28 cellular contexts compared by ENCODE assay signal in the genomic region with DNA sequence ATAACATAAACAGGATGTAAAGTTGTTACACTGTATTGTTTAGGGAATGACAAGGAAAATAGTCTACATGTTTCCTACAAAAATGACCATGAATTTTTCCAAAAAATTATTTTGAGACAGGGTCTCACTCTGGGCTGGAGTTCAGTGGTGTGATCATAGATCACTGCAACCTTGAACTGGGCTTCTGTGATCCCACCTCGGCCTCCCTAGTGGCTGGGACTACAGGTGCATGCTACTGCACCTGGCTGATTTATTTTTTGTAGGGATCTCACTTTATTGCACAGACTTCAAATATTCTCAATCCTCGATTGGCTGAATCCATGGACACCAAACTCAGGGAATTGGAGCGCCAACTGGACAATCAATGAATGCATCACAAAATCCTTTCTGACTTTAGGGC. TPM values are rescaled to one million over a fixed set of nuclear protein-coding genes. Genes with fewer than 3 reads are reported as not detected.
DNase-seq lines count a peak whose midpoint lies in the region; ATAC-seq, FAIRE-seq and TF ChIP-seq lines count a peak whose summit lies in the region.
"Had no signal": no experiment of that assay in that cellular context is flagged by ENCODE, and none has a peak within 500 bp of the region (broad histone marks: within the 10 kb centered on the region; RNA-seq: fewer than 3 reads in every experiment).

No MANE protein-coding gene starts in this region.

- no peaks in the 10 kb centered on the region for H3K27me3 ChIP-seq in SK-N-SH (ENCODE audit: insufficient read depth)
- no peaks in the 10 kb centered on the region for H3K27me3 ChIP-seq in MM.1S (replicated peaks; ENCODE audit: insufficient read depth, low read length)
- no peaks in the 10 kb centered on the region for H3K27me3 ChIP-seq in K562 (ENCODE audit: control insufficient read depth in 2 of 2, insufficient read depth in 2 of 2, low read length in 2 of 2)
- H3K27me3 ChIP-seq: MG63 had no signal

- H3K36me3 ChIP-seq in SK-N-SH (replicated peaks in 1 of 2; ENCODE audit: control insufficient read depth in 1 of 2, insufficient read depth in 2 of 2, low read length in 1 of 2) (peaks cover 44 to 67% of the 10 kb centered on the region in 2 experiments), MM.1S (replicated peaks; ENCODE audit: insufficient read depth, low read length) (peaks cover 21% of the 10 kb centered on the region), K562 (ENCODE audit: control insufficient read depth, insufficient read depth, low read length) (peaks cover 56% of the 10 kb centered on the region)

- intact Hi-C loops in Calu3 (cut with micrococcal nuclease; ENCODE audit: unreplicated experiment) (loop anchor here (10.0 kb wide), 1 partner anchor 95 kb away; no protein-coding TSS in a partner anchor), K562 (cut with micrococcal nuclease) (no loop called here)

- H3K9me3 ChIP-seq in SK-N-SH (no peaks in the 10 kb centered on the region), MM.1S (replicated peaks; ENCODE audit: insufficient read depth, low read length) (no peaks in the 10 kb centered on the region), K562 (replicated peaks; ENCODE audit: control insufficient read depth, insufficient read depth, low read depth, low read length) (no peaks in the 10 kb centered on the region)
- H3K9me3 ChIP-seq: MG63 had no signal

- no peak for FAIRE-seq in K562 (lab: Jason Lieb, UNC)
- FAIRE-seq: GM12892, GM19239, H1, RCC 7860 had no signal

- no peaks in the 10 kb centered on the region for H3K9me3 Mint-ChIP-seq in Calu3 (ENCODE audit: low read depth, unreplicated experiment)
- no peaks in the 10 kb centered on the region for H3K9me3 Mint-ChIP-seq in activated CD4-positive, alpha-beta memory T cell treated with anti-CD3 and anti-CD28 coated beads, Interleukin-2, amount 10 ng/mL, durations not matched to agents 7 days and 5 days

- POLR2A ChIA-PET in SK-N-SH (lab: Yijun Ruan, JAX), result no interaction called here
- POLR2A ChIA-PET in K562 (lab: Yijun Ruan, JAX), result interaction anchor here (0.6 to 1.0 kb wide), 2 partner anchors 26 to 77 kb away, joined by 3 to 4 read pairs; no protein-coding TSS in a partner anchor
- POLR2A ChIA-PET in activated CD4-positive, alpha-beta memory T cell treated with anti-CD3 and anti-CD28 coated beads, Interleukin-2, amount 10 ng/mL, durations not matched to agents 7 days and 5 days (lab: Charles Lee), result no interaction called here

- H3K9me2 ChIP-seq in SK-N-SH (no peaks in the 10 kb centered on the region), MM.1S (replicated peaks; ENCODE audit: insufficient read depth, low read length) (no peaks in the 10 kb centered on the region)

- no peaks in the 10 kb centered on the region for H3K4me1 Mint-ChIP-seq in Calu3 (ENCODE audit: low read depth, unreplicated experiment)
- H3K4me1 Mint-ChIP-seq in activated CD4-positive, alpha-beta memory T cell treated with anti-CD3 and anti-CD28 coated beads, Interleukin-2, amount 10 ng/mL, durations not matched to agents 7 days and 5 days, result peaks cover 17% of the 10 kb centered on the region

- H3K4me1 ChIP-seq in SK-N-SH (ENCODE audit: control insufficient read depth in 1 of 2, insufficient read depth in 2 of 2, low read depth in 1 of 2, low read length in 1 of 2) (peaks cover 0 to 7% of the 10 kb centered on the region in 2 experiments; a peak in 2 of 4 replicates), MM.1S (ENCODE audit: low read length) (peaks cover 6% of the 10 kb centered on the region; the same call in 1 of the 2 replicates), K562 (replicated peaks in 1 of 2; ENCODE audit: control insufficient read depth in 2 of 2, insufficient read depth in 2 of 2, low read length in 2 of 2) (peaks cover 2 to 7% of the 10 kb centered on the region in 2 experiments; a peak in 4 of 5 replicates)

- CTCF ChIA-PET in SK-N-SH (lab: Yijun Ruan, JAX) (interaction anchor here (1.1 to 2.1 kb wide), 3 partner anchors 20 to 26 kb away, joined by 3 to 8 read pairs (median 3); no protein-coding TSS in a partner anchor), Calu3 (lab: Charles Lee) (no interaction called here), K562 (lab: Yijun Ruan, JAX; ENCODE audit: low intra/inter-chr PET ratio) (no interaction called here)
- CTCF ChIA-PET in activated CD4-positive, alpha-beta memory T cell treated with anti-CD3 and anti-CD28 coated beads, Interleukin-2, amount 10 ng/mL, durations not matched to agents 7 days and 5 days (lab: Charles Lee), result interaction anchor here (0.7 kb wide), 1 partner anchor 9 kb away, joined by 3 read pairs; no protein-coding TSS in a partner anchor

- no peaks in the 10 kb centered on the region for H3K9me1 ChIP-seq in K562 (ENCODE audit: control insufficient read depth, insufficient read depth, low read length)

- no TSS peak for BruUV-seq in Calu3 (replicated peaks; lab: Mats Ljungman, UMichigan)
- BruUV-seq in K562 (replicated peaks; lab: Mats Ljungman, UMichigan), result no TSS peak

- H3K36me3 Mint-ChIP-seq in Calu3 (ENCODE audit: insufficient read depth, unreplicated experiment), result peaks cover 81% of the 10 kb centered on the region
- peaks cover 47% of the 10 kb centered on the region for H3K36me3 Mint-ChIP-seq in activated CD4-positive, alpha-beta memory T cell treated with anti-CD3 and anti-CD28 coated beads, Interleukin-2, amount 10 ng/mL, durations not matched to agents 7 days and 5 days (ENCODE audit: low read depth)

- TF ChIP-seq EP300 in SK-N-SH (IDR thresholded peaks at IDR 0.05; ENCODE audit: borderline replicate concordance in 1 of 2, low read depth in 1 of 2, low read length in 1 of 2) (no peak), K562 (IDR thresholded peaks at IDR 0.05; ENCODE audit: low read length) (no peak)

- no peak overlapping the region for H3K9ac ChIP-seq in SK-N-SH
- no peak overlapping the region for H3K9ac ChIP-seq in MM.1S (ENCODE audit: low read length)
- no peak overlapping the region for H3K9ac ChIP-seq in K562 (ENCODE audit: insufficient read depth in 1 of 2, low read depth in 2 of 2, low read length in 2 of 2)

- H3K79me2 ChIP-seq in SK-N-SH (ENCODE audit: insufficient read depth) (peaks cover 24% of the 10 kb centered on the region), MM.1S (ENCODE audit: low read length) (peaks cover 26% of the 10 kb centered on the region), K562 (ENCODE audit: control insufficient read depth, insufficient read depth, low read length) (peaks cover 23% of the 10 kb centered on the region)

- 95% methylated on average over 3 of the region's 3 CpGs for WGBS in SK-N-SH (ENCODE audit: low lambda C conversion rate)
- 91% methylated on average over 3 of the region's 3 CpGs for whole genome bisulfite sequencing in K562 (ENCODE audit: insufficient coverage, low coverage, missing lambda C conversion rate)

- ATAC-seq in SK-N-SH treated with all-trans-retinoic acid at 6 μM for 48 hours (no peak), K562 (peak; percentile 64)

- peaks cover 58% of the 10 kb centered on the region for H3F3A ChIP-seq in SK-N-SH (replicated peaks; ENCODE audit: insufficient read depth)
- peaks cover 31% of the 10 kb centered on the region for H3F3A ChIP-seq in MM.1S (ENCODE audit: insufficient read depth, low read length)

- peak overlapping the region; percentile 77 for H3K27ac Mint-ChIP-seq in Calu3 (ENCODE audit: unreplicated experiment)
- no peak overlapping the region for H3K27ac Mint-ChIP-seq in activated CD4-positive, alpha-beta memory T cell treated with anti-CD3 and anti-CD28 coated beads, Interleukin-2, amount 10 ng/mL, durations not matched to agents 7 days and 5 days

- H3K4me3 ChIP-seq in SK-N-SH (ENCODE audit: low read depth in 2 of 2, low read length in 1 of 2), result no peak overlapping the region
- no peak overlapping the region for H3K4me3 ChIP-seq in MM.1S (ENCODE audit: low read length)
- no peak overlapping the region for H3K4me3 ChIP-seq in K562
- H3K4me3 ChIP-seq: MG63 had no signal

- no peak for DNase-seq in SK-N-SH
- DNase-seq in Calu3, result no peak
- DNase-seq in MM.1S, result no peak
- no peak for DNase-seq in K562 (ENCODE audit: extremely low read depth in 1 of 4, low spot score in 3 of 4)
- DNase-seq in NCI-H2171 treated with DMSO at 0.1 percent for 48 hours (lab: John Stamatoyannopoulos, UW), result no peak
- DNase-seq in stimulated activated CD4-positive, alpha-beta T cell treated with anti-CD3 and anti-CD28 coated beads, Interleukin-15, amount 100 ng/mL, for 24 hours, result no peak
- DNase-seq in activated CD4-positive, alpha-beta memory T cell treated with anti-CD3 and anti-CD28 coated beads, Interleukin-2, amount 10 ng/mL, durations not matched to agents 7 days and 5 days, result no peak
- DNase-seq: DMS79 treated with DMSO at 0.1 percent for 48 hours; MG63; NCI-H1092; NCI-H1436; NCI-H187 treated with DMSO at 0.1 percent for 48 hours; NCI-H2107; NCI-H69; NK-92 treated with Interleukin-12 subunit alpha and Interleukin-12 subunit beta, amount 100 ng/mL, for 24 hours; Right ventricle myocardium superior; SW 1271 had no signal

- no peak for TF ChIP-seq RAD21 in SK-N-SH (IDR thresholded peaks at IDR 0.05; ENCODE audit: low read length)
- no peak for TF ChIP-seq RAD21 in K562 (CRISPR knock-in tag; conservative IDR thresholded peaks at IDR 0.05 in 1 of 2, IDR thresholded peaks at IDR 0.05 in 1 of 2)

- H3K27me3 Mint-ChIP-seq in Calu3 (ENCODE audit: unreplicated experiment), result no peaks in the 10 kb centered on the region
- no peaks in the 10 kb centered on the region for H3K27me3 Mint-ChIP-seq in activated CD4-positive, alpha-beta memory T cell treated with anti-CD3 and anti-CD28 coated beads, Interleukin-2, amount 10 ng/mL, durations not matched to agents 7 days and 5 days

- TF ChIP-seq CTCF in SK-N-SH (IDR thresholded peaks at IDR 0.05) (no peak), Calu3 (IDR thresholded peaks at IDR 0.05; ENCODE audit: unreplicated experiment) (no peak), MM.1S (IDR thresholded peaks at IDR 0.05; ENCODE audit: low read length) (0 out of 2 replicates have a peak, but pooled peaks have one; percentile 5), K562 (IDR thresholded peaks at IDR 0.05 in 2 of 3, conservative IDR thresholded peaks at IDR 0.05 in 1 of 3; ENCODE audit: insufficient read depth in 2 of 3, low read depth in 1 of 3, low read length in 3 of 3) (no peak)

- H2AFZ ChIP-seq in SK-N-SH (ENCODE audit: low read depth) (no peak overlapping the region), MM.1S (ENCODE audit: low read length) (no peak overlapping the region), K562 (ENCODE audit: low read depth, low read length) (no peak overlapping the region)

- H3K4me2 ChIP-seq in SK-N-SH, result no peak overlapping the region
- H3K4me2 ChIP-seq in MM.1S (ENCODE audit: low read depth, low read length), result no peak overlapping the region
- H3K4me2 ChIP-seq in K562 (ENCODE audit: insufficient read depth, low read length), result no peak overlapping the region

- H3K27ac ChIP-seq in SK-N-SH (ENCODE audit: low read depth in 2 of 2, low read length in 1 of 2) (no peak overlapping the region), MM.1S (ENCODE audit: low read length) (no peak overlapping the region), K562 (ENCODE audit: extremely low read depth, low read depth, low read length) (no peak overlapping the region)
- H3K27ac ChIP-seq: C4-2B had no signal

- H4K20me1 ChIP-seq in SK-N-SH (ENCODE audit: insufficient read depth), result peaks cover 29% of the 10 kb centered on the region
- H4K20me1 ChIP-seq in MM.1S (ENCODE audit: insufficient read depth, low read length), result no peaks in the 10 kb centered on the region
- peaks cover 8% of the 10 kb centered on the region; the same call in 1 of the 2 replicates for H4K20me1 ChIP-seq in K562 (replicated peaks; ENCODE audit: control insufficient read depth, insufficient read depth, low read length)

- in situ Hi-C loops in K562 (cut with MboI), result no loop called here

- TF ChIP-seq POLR2A in K562 (conservative IDR thresholded peaks at IDR 0.05), result no peak; the same call in 1 of the 2 replicates

- no peak overlapping the region for H3K4me3 Mint-ChIP-seq in Calu3 (ENCODE audit: low read depth, unreplicated experiment)
- H3K4me3 Mint-ChIP-seq in activated CD4-positive, alpha-beta memory T cell treated with anti-CD3 and anti-CD28 coated beads, Interleukin-2, amount 10 ng/mL, durations not matched to agents 7 days and 5 days, result no peak overlapping the region

RNA-seq across cellular contexts. Expression of a gene that starts 6.6 kb away (rescaled TPM):
- polyA plus RNA-seq in SK-N-SH (2012; rRNA removed) (500 and 624 TPM in 2 replicates), K562 (2011; rRNA removed) (869 and 914 TPM in 2 replicates), K562 (2014; fragmentation: Illumina TruSeq; extraction: Trizol) (418 and 687 TPM in 2 replicates), K562 (2014; fragmentation: Nextera tagmentation; extraction: Ambion mirVana) (100 to 1,000 TPM; 145 to 350 TPM), K562 (2014; rRNA removed) (1,035 and 1,044 TPM in 2 replicates)
- 487 and 543 TPM in 2 replicates for polyA plus RNA-seq in SK-N-SH (2012; cell fraction: cytosol; rRNA removed)
- polyA plus RNA-seq in SK-N-SH (2012; cell fraction: nucleus; rRNA removed), result 218 and 286 TPM in 2 replicates
- total RNA-seq in Calu3 (2022) (673 and 699 TPM in 2 replicates), K562 (2014; rRNA removed) (866 and 1,072 TPM in 2 replicates), K562 (2014; rRNA removed; fragmentation: Illumina TruSeq; extraction: Trizol) (572 and 585 TPM in 2 replicates), K562 (2015; rRNA removed; fragmentation: Illumina TruSeq; extraction: Trizol) (648 and 717 TPM in 2 replicates), K562 (2021) (944 and 976 TPM in 2 replicates)
- 58.0 and 66.6 TPM in 2 replicates for total RNA-seq in K562 (2011; cell fraction: chromatin; rRNA removed; ENCODE audit: low replicate concordance)
- total RNA-seq in K562 (2011; cell fraction: nucleolus; rRNA removed), result 171 and 173 TPM in 2 replicates
- total RNA-seq in K562 (2011; cell fraction: nucleoplasm; rRNA removed), result 125 and 154 TPM in 2 replicates
- polyA plus RNA-seq in K562 (2011; cell fraction: cytosol; rRNA removed), result 987 and 1,673 TPM in 2 replicates
- polyA plus RNA-seq in K562 (2011; cell fraction: nucleus; rRNA removed), result 280 and 314 TPM in 2 replicates
- polyA plus RNA-seq in K562 (2012), result 801 and 1,215 TPM in 2 replicates
- polyA minus RNA-seq in K562 (2011; rRNA and poly(A)+ RNA removed), result 194 and 225 TPM in 2 replicates
- polyA minus RNA-seq in K562 (2011; cell fraction: cytosol; rRNA and poly(A)+ RNA removed), result 302 and 416 TPM in 2 replicates
- 66.8 and 109 TPM in 2 replicates for polyA minus RNA-seq in K562 (2011; cell fraction: nucleus; rRNA and poly(A)+ RNA removed)
- 100 to 1,000 TPM; 482 to 505 TPM for total RNA-seq in activated CD4-positive, alpha-beta memory T cell treated with anti-CD3 and anti-CD28 coated beads, Interleukin-2, amount 10 ng/mL, durations not matched to agents 7 days and 5 days

RNA-seq across cellular contexts. Expression of a gene that starts 6.9 kb away (rescaled TPM):
- 0.91 and 2.5 TPM in 2 replicates for polyA plus RNA-seq in SK-N-SH (2012; rRNA removed)
- polyA plus RNA-seq in SK-N-SH (2012; cell fraction: cytosol; rRNA removed), result 0.46 and 0.75 TPM in 2 replicates
- polyA plus RNA-seq in SK-N-SH (2012; cell fraction: nucleus; rRNA removed), result 6.1 and 7.6 TPM in 2 replicates
- total RNA-seq in Calu3 (2022), result 1.1 and 2.6 TPM in 2 replicates
- total RNA-seq in K562 (2011; cell fraction: chromatin; rRNA removed; ENCODE audit: low replicate concordance), result 5.2 and 12.2 TPM in 2 replicates
- 5.0 and 5.3 TPM in 2 replicates for total RNA-seq in K562 (2011; cell fraction: nucleolus; rRNA removed)
- total RNA-seq in K562 (2011; cell fraction: nucleoplasm; rRNA removed), result 5.3 and 5.5 TPM in 2 replicates
- 0.73 and 0.82 TPM in 2 replicates for total RNA-seq in K562 (2014; rRNA removed)
- total RNA-seq in K562 (2014; rRNA removed; fragmentation: Illumina TruSeq; extraction: Trizol), result 0.13 and 0.47 TPM in 2 replicates
- 0.53 and 0.83 TPM in 2 replicates for total RNA-seq in K562 (2015; rRNA removed; fragmentation: Illumina TruSeq; extraction: Trizol)
- 0.29 and 0.40 TPM in 2 replicates for total RNA-seq in K562 (2021)
- 0.78 and 1.9 TPM in 2 replicates for polyA plus RNA-seq in K562 (2011; rRNA removed)
- 0.28 and 0.40 TPM in 2 replicates for polyA plus RNA-seq in K562 (2011; cell fraction: cytosol; rRNA removed)
- 2.6 and 4.9 TPM in 2 replicates for polyA plus RNA-seq in K562 (2011; cell fraction: nucleus; rRNA removed)
- 0.70 and 1.3 TPM in 2 replicates for polyA plus RNA-seq in K562 (2012)
- 0.46 and 0.69 TPM in 2 replicates for polyA plus RNA-seq in K562 (2014; fragmentation: Illumina TruSeq; extraction: Trizol)
- under 1 TPM; 0.10 to 0.11 TPM for polyA plus RNA-seq in K562 (2014; fragmentation: Nextera tagmentation; extraction: Ambion mirVana)
- polyA plus RNA-seq in K562 (2014; rRNA removed), result 0.27 and 0.45 TPM in 2 replicates
- polyA minus RNA-seq in K562 (2011; rRNA and poly(A)+ RNA removed), result 0.98 and 1.3 TPM in 2 replicates
- polyA minus RNA-seq in K562 (2011; cell fraction: cytosol; rRNA and poly(A)+ RNA removed), result not detected in 2 replicates
- 1.8 and 2.1 TPM in 2 replicates for polyA minus RNA-seq in K562 (2011; cell fraction: nucleus; rRNA and poly(A)+ RNA removed)
- 1 to 10 TPM; 1.5 to 2.2 TPM for total RNA-seq in activated CD4-positive, alpha-beta memory T cell treated with anti-CD3 and anti-CD28 coated beads, Interleukin-2, amount 10 ng/mL, durations not matched to agents 7 days and 5 days
- total RNA-seq: NCI-H460 had no signal

RNA-seq across cellular contexts. Expression of a gene that starts 16.6 kb away (rescaled TPM):
- polyA plus RNA-seq in SK-N-SH (2012; rRNA removed) (not detected in 2 replicates), K562 (2011; rRNA removed) (not detected in 2 replicates), K562 (2014; fragmentation: Illumina TruSeq; extraction: Trizol) (not detected in 2 replicates), K562 (2014; fragmentation: Nextera tagmentation; extraction: Ambion mirVana) (not detected), K562 (2014; rRNA removed) (not detected in 2 replicates)
- polyA plus RNA-seq in SK-N-SH (2012; cell fraction: cytosol; rRNA removed), result not detected in 2 replicates
- polyA plus RNA-seq in SK-N-SH (2012; cell fraction: nucleus; rRNA removed), result not detected in 2 replicates
- total RNA-seq in Calu3 (2022) (not detected in 2 replicates), K562 (2014; rRNA removed) (not detected in 2 replicates), K562 (2014; rRNA removed; fragmentation: Illumina TruSeq; extraction: Trizol) (not detected in 2 replicates), K562 (2015; rRNA removed; fragmentation: Illumina TruSeq; extraction: Trizol) (not detected in 2 replicates), K562 (2021) (not detected in 2 replicates)
- total RNA-seq in K562 (2011; cell fraction: chromatin; rRNA removed; ENCODE audit: low replicate concordance), result not detected in 2 replicates
- not detected in 2 replicates for total RNA-seq in K562 (2011; cell fraction: nucleolus; rRNA removed)
- not detected in 2 replicates for total RNA-seq in K562 (2011; cell fraction: nucleoplasm; rRNA removed)
- polyA plus RNA-seq in K562 (2011; cell fraction: cytosol; rRNA removed), result not detected in 2 replicates
- polyA plus RNA-seq in K562 (2011; cell fraction: nucleus; rRNA removed), result not detected in 2 replicates
- polyA plus RNA-seq in K562 (2012), result not detected in 2 replicates
- not detected in 2 replicates for polyA minus RNA-seq in K562 (2011; rRNA and poly(A)+ RNA removed)
- not detected in 2 replicates for polyA minus RNA-seq in K562 (2011; cell fraction: cytosol; rRNA and poly(A)+ RNA removed)
- not detected in 2 replicates for polyA minus RNA-seq in K562 (2011; cell fraction: nucleus; rRNA and poly(A)+ RNA removed)
- not detected for total RNA-seq in activated CD4-positive, alpha-beta memory T cell treated with anti-CD3 and anti-CD28 coated beads, Interleukin-2, amount 10 ng/mL, durations not matched to agents 7 days and 5 days
- total RNA-seq: A172, H1, LHCN-M2, NCI-H460, OCI-LY7, Right ventricle myocardium superior, SK-MEL-5 had no signal
- polyA plus RNA-seq: H1 had no signal

RNA-seq across cellular contexts. Expression of a gene that starts 35.6 kb away (rescaled TPM):
- polyA plus RNA-seq in SK-N-SH (2012; rRNA removed) (130 and 162 TPM in 2 replicates), K562 (2011; rRNA removed) (92.5 and 101 TPM in 2 replicates), K562 (2014; fragmentation: Illumina TruSeq; extraction: Trizol) (108 and 113 TPM in 2 replicates), K562 (2014; fragmentation: Nextera tagmentation; extraction: Ambion mirVana) (10 to 100 TPM; 39.0 to 60.3 TPM), K562 (2014; rRNA removed) (73.8 and 86.3 TPM in 2 replicates)
- polyA plus RNA-seq in SK-N-SH (2012; cell fraction: cytosol; rRNA removed), result 82.7 and 115 TPM in 2 replicates
- polyA plus RNA-seq in SK-N-SH (2012; cell fraction: nucleus; rRNA removed), result 182 and 258 TPM in 2 replicates
- total RNA-seq in Calu3 (2022) (226 and 255 TPM in 2 replicates), K562 (2014; rRNA removed) (65.3 and 72.0 TPM in 2 replicates), K562 (2014; rRNA removed; fragmentation: Illumina TruSeq; extraction: Trizol) (67.7 and 74.7 TPM in 2 replicates), K562 (2015; rRNA removed; fragmentation: Illumina TruSeq; extraction: Trizol) (62.1 and 63.0 TPM in 2 replicates), K562 (2021) (90.0 and 96.9 TPM in 2 replicates)
- 271 and 347 TPM in 2 replicates for total RNA-seq in K562 (2011; cell fraction: chromatin; rRNA removed; ENCODE audit: low replicate concordance)
- 246 and 285 TPM in 2 replicates for total RNA-seq in K562 (2011; cell fraction: nucleolus; rRNA removed)
- total RNA-seq in K562 (2011; cell fraction: nucleoplasm; rRNA removed), result 271 and 311 TPM in 2 replicates
- 82.4 and 87.7 TPM in 2 replicates for polyA plus RNA-seq in K562 (2011; cell fraction: cytosol; rRNA removed)
- 249 and 266 TPM in 2 replicates for polyA plus RNA-seq in K562 (2011; cell fraction: nucleus; rRNA removed)
- polyA plus RNA-seq in K562 (2012), result 89.2 and 130 TPM in 2 replicates
- 67.1 and 69.3 TPM in 2 replicates for polyA minus RNA-seq in K562 (2011; rRNA and poly(A)+ RNA removed)
- 46.0 and 54.4 TPM in 2 replicates for polyA minus RNA-seq in K562 (2011; cell fraction: cytosol; rRNA and poly(A)+ RNA removed)
- polyA minus RNA-seq in K562 (2011; cell fraction: nucleus; rRNA and poly(A)+ RNA removed), result 52.2 and 77.6 TPM in 2 replicates
- 100 to 1,000 TPM; 118 to 119 TPM for total RNA-seq in activated CD4-positive, alpha-beta memory T cell treated with anti-CD3 and anti-CD28 coated beads, Interleukin-2, amount 10 ng/mL, durations not matched to agents 7 days and 5 days

RNA-seq across cellular contexts. Expression of a gene that starts 48.1 kb away (rescaled TPM):
- polyA plus RNA-seq in SK-N-SH (2012; rRNA removed) (221 and 345 TPM in 2 replicates), K562 (2011; rRNA removed) (586 and 708 TPM in 2 replicates), K562 (2014; fragmentation: Illumina TruSeq; extraction: Trizol) (353 and 373 TPM in 2 replicates), K562 (2014; fragmentation: Nextera tagmentation; extraction: Ambion mirVana) (100 to 1,000 TPM; 244 to 314 TPM), K562 (2014; rRNA removed) (404 and 419 TPM in 2 replicates)
- 338 and 380 TPM in 2 replicates for polyA plus RNA-seq in SK-N-SH (2012; cell fraction: cytosol; rRNA removed)
- 175 and 324 TPM in 2 replicates for polyA plus RNA-seq in SK-N-SH (2012; cell fraction: nucleus; rRNA removed)
- total RNA-seq in Calu3 (2022) (416 and 421 TPM in 2 replicates), K562 (2014; rRNA removed) (387 and 445 TPM in 2 replicates), K562 (2014; rRNA removed; fragmentation: Illumina TruSeq; extraction: Trizol) (541 and 575 TPM in 2 replicates), K562 (2015; rRNA removed; fragmentation: Illumina TruSeq; extraction: Trizol) (437 and 481 TPM in 2 replicates), K562 (2021) (302 and 312 TPM in 2 replicates)
- total RNA-seq in K562 (2011; cell fraction: chromatin; rRNA removed; ENCODE audit: low replicate concordance), result 141 and 298 TPM in 2 replicates
- total RNA-seq in K562 (2011; cell fraction: nucleolus; rRNA removed), result 83.9 and 89.7 TPM in 2 replicates
- 151 and 179 TPM in 2 replicates for total RNA-seq in K562 (2011; cell fraction: nucleoplasm; rRNA removed)
- 195 and 223 TPM in 2 replicates for polyA plus RNA-seq in K562 (2011; cell fraction: cytosol; rRNA removed)
- 185 and 288 TPM in 2 replicates for polyA plus RNA-seq in K562 (2011; cell fraction: nucleus; rRNA removed)
- polyA plus RNA-seq in K562 (2012), result 213 and 332 TPM in 2 replicates
- polyA minus RNA-seq in K562 (2011; rRNA and poly(A)+ RNA removed), result 690 and 857 TPM in 2 replicates
- polyA minus RNA-seq in K562 (2011; cell fraction: cytosol; rRNA and poly(A)+ RNA removed), result 138 and 195 TPM in 2 replicates
- polyA minus RNA-seq in K562 (2011; cell fraction: nucleus; rRNA and poly(A)+ RNA removed), result 70.1 and 141 TPM in 2 replicates
- total RNA-seq in activated CD4-positive, alpha-beta memory T cell treated with anti-CD3 and anti-CD28 coated beads, Interleukin-2, amount 10 ng/mL, durations not matched to agents 7 days and 5 days, result 100 to 1,000 TPM; 105 TPM

Comparison
In these comparisons a context has a peak if more than half of its experiments do, and no peak if none do; other contexts are left out.
1. CTCF ChIA-PET loops: an anchor here in SK-N-SH (1.1 to 2.1 kb wide) and activated CD4-positive, alpha-beta memory T cell treated with anti-CD3 and anti-CD28 coated beads, Interleukin-2, amount 10 ng/mL, durations not matched to agents 7 days and 5 days (0.7 kb wide); none called in Calu3 and K562.